In the genomic region with DNA sequence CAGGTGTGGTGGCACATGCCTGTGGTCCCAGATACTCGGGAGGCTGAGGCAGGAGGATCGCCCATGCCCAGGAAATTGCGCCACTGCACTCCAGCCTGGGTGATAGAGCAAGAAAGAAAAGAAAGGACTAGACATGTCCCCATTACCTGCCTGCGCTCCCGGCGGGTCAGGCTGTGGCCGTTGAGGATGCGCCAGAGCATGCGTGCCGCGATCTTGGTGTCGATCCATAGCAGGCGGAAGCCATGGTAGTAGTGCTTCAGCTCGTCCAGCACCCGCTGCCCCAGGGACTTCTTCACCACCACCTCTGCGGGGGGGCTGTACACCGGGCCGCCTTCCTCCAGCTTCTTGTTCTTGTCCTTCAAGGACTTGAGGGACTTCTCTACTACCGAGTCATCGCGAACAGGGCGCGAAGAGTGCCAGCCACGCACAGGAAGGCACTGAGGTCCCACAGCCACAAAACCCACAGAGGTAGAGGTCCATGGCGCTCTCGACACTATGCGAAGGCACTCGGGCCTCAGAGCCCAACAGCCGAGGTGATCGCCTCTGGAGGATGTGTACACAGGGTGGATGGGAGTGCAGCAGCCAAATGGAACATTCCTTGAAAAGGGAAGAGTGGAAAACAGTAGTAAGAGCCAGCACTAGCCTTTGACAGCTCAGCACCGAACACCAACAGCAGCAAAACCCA, we compare ENCODE assay signal across 17 cellular contexts. TPM values are rescaled to one million over a fixed set of nuclear protein-coding genes. Genes with fewer than 3 reads are reported as not detected.
"Had no signal": no experiment of that assay in that cellular context is flagged by ENCODE, and none has a peak within 500 bp of the region (broad histone marks: within the 10 kb centered on the region; RNA-seq: fewer than 3 reads in every experiment).

No MANE protein-coding gene starts in this region.

- H3K27me3 ChIP-seq: adrenal gland, hepatocyte, ovary had no signal

- H3K4me3 ChIP-seq: adrenal gland, hepatocyte, ovary, SK-N-MC had no signal

- H3K4me3 Mint-ChIP-seq: activated naive CD4-positive, alpha-beta T cell treated with anti-CD3 and anti-CD28 coated beads, Interleukin-2, amount 50 U/mL, for 24 hours; natural killer cell treated with Interleukin-12 subunit alpha and Interleukin-12 subunit beta and Interleukin-15 and Interleukin-18, amount 100 ng/mL, for 72 hours had no signal

- DNase-seq: activated CD4-positive, alpha-beta T cell treated with anti-CD3 and anti-CD28 coated beads, Interleukin-2, amount 50 U/mL, for 1 hour; activated effector memory CD4-positive, alpha-beta T cell treated with anti-CD3 and anti-CD28 coated beads, Interleukin-2, amount 50 U/mL, for 16 hours; activated T-cell treated with anti-CD3 and anti-CD28 coated beads, Interleukin-2, amount 50 U/mL, for 48 hours; adrenal gland; islet precursor cell; ovary; stimulated activated CD4-positive, alpha-beta T cell treated with anti-CD3 and anti-CD28 coated beads, Interleukin-15, amount 100 ng/mL, for 24 hours; stimulated activated CD4-positive, alpha-beta T cell treated with anti-CD3 and anti-CD28 coated beads, Interleukin-4, amount 100 ng/mL, for 1 hour; stimulated activated naive CD4-positive, alpha-beta T cell; T-helper 9 cell; trophoblast cell had no signal

- H3K27ac Mint-ChIP-seq: activated naive CD4-positive, alpha-beta T cell treated with anti-CD3 and anti-CD28 coated beads, Interleukin-2, amount 50 U/mL, for 24 hours; natural killer cell treated with Interleukin-12 subunit alpha and Interleukin-12 subunit beta and Interleukin-15 and Interleukin-18, amount 100 ng/mL, for 72 hours had no signal

- H3K4me2 ChIP-seq: hepatocyte had no signal

- H2AFZ ChIP-seq: hepatocyte had no signal

- H3K9me3 ChIP-seq: adrenal gland, ovary had no signal

- H3K27ac ChIP-seq: hepatocyte, ovary, SK-N-MC had no signal

- H3K9me3 Mint-ChIP-seq: activated naive CD4-positive, alpha-beta T cell treated with anti-CD3 and anti-CD28 coated beads, Interleukin-2, amount 50 U/mL, for 24 hours; natural killer cell treated with Interleukin-12 subunit alpha and Interleukin-12 subunit beta and Interleukin-15 and Interleukin-18, amount 100 ng/mL, for 72 hours had no signal

- ATAC-seq: activated CD4-positive, CD25-positive, alpha-beta regulatory T cell treated with anti-CD3 and anti-CD28 coated beads, Interleukin-2, amount 50 U/mL, for 24 hours; esophagus mucosa had no signal

- H3K27me3 Mint-ChIP-seq: activated naive CD4-positive, alpha-beta T cell treated with anti-CD3 and anti-CD28 coated beads, Interleukin-2, amount 50 U/mL, for 24 hours; natural killer cell treated with Interleukin-12 subunit alpha and Interleukin-12 subunit beta and Interleukin-15 and Interleukin-18, amount 100 ng/mL, for 72 hours had no signal

- H3K36me3 ChIP-seq: ovary had no signal

RNA-seq across cellular contexts. Expression of a gene that starts 48.2 kb away (rescaled TPM):
- total RNA-seq: natural killer cell treated with Interleukin-12 subunit alpha and Interleukin-12 subunit beta and Interleukin-15 and Interleukin-18, amount 100 ng/mL, for 72 hours had no signal
